8 cellular contexts compared by ENCODE assay signal in genomic region chr7:127392182-127392565, GRCh38. TPM values are rescaled to one million over a fixed set of nuclear protein-coding genes. Genes with fewer than 3 reads are reported as not detected.
DNase-seq lines count a peak whose midpoint lies in the region; ATAC-seq, FAIRE-seq and TF ChIP-seq lines count a peak whose summit lies in the region.

No MANE protein-coding gene starts in this region.

- peak; percentile 66 to 71 for ATAC-seq in CD4-positive, CD25-positive, alpha-beta regulatory T cell (ENCODE audit: low read depth in 2 of 2)
- peak; percentile 77 for ATAC-seq in T-helper 17 cell
- peak; percentile 71 for ATAC-seq in body of pancreas

- peak; percentile 57 to 84 (median 77) for DNase-seq in CD4-positive, CD25-positive, alpha-beta regulatory T cell
- DNase-seq in GM19239 (ENCODE audit: insufficient read length, low spot score) (peak; percentile 39), HK-2 (ENCODE audit: unreplicated experiment) (peak; percentile 54), T-helper 17 cell (peak; percentile 57 to 58 (median 58)), body of pancreas (peak; percentile 64 to 67 (median 66)), iPS-NIHi11 (ENCODE audit: low spot score) (peak; percentile 53), spleen (peak; percentile 95), NCI-H187 treated with DMSO at 0.1 percent for 48 hours (lab: John Stamatoyannopoulos, UW) (no peak)

- no peaks in the 10 kb centered on the region for H3K27me3 ChIP-seq in CD4-positive, CD25-positive, alpha-beta regulatory T cell (ENCODE audit: control insufficient read depth, insufficient read depth, low read length)
- H3K27me3 ChIP-seq in body of pancreas = no peaks in the 10 kb centered on the region
- no peaks in the 10 kb centered on the region for H3K27me3 ChIP-seq in spleen (replicated peaks in 1 of 7)

- H3K27me3 Mint-ChIP-seq in CD4-positive, CD25-positive, alpha-beta regulatory T cell = peaks cover 4% of the 10 kb centered on the region
- no peaks in the 10 kb centered on the region for H3K27me3 Mint-ChIP-seq in T-helper 17 cell

- H3K9me3 ChIP-seq in CD4-positive, CD25-positive, alpha-beta regulatory T cell (ENCODE audit: control insufficient read depth in 2 of 2, low read length in 2 of 2) = no peaks in the 10 kb centered on the region
- H3K9me3 ChIP-seq in T-helper 17 cell (ENCODE audit: control insufficient read depth, low read length, poor library complexity, severe bottlenecking) = no peaks in the 10 kb centered on the region
- no peaks in the 10 kb centered on the region for H3K9me3 ChIP-seq in body of pancreas
- no peaks in the 10 kb centered on the region for H3K9me3 ChIP-seq in spleen

- peaks cover 43% of the 10 kb centered on the region for H3K4me1 ChIP-seq in CD4-positive, CD25-positive, alpha-beta regulatory T cell (ENCODE audit: control insufficient read depth, insufficient read depth, low read length, poor library complexity, severe bottlenecking)
- peaks cover 24% of the 10 kb centered on the region for H3K4me1 ChIP-seq in body of pancreas
- peaks cover 22 to 70% (median 55%) of the 10 kb centered on the region in 6 donors for H3K4me1 ChIP-seq in spleen

- TF ChIP-seq CTCF in body of pancreas (IDR thresholded peaks at IDR 0.05) (no peak), spleen (IDR thresholded peaks at IDR 0.05 in 8 of 11, conservative IDR thresholded peaks at IDR 0.05 in 3 of 11) (peak in 2 of 11 experiments; percentile 7 to 9)

- intact Hi-C loops in body of pancreas (cut with DNase I) = no loop called here
- intact Hi-C loops in spleen (cut with DNase I; ENCODE audit: low total_unique reads) = loop anchor here (10.0 kb wide), 1 partner anchor 193 kb away; the partner anchor contains the start of genes ARF5 and GCC1

- peak overlapping the region; percentile 93 for H3K27ac ChIP-seq in CD4-positive, CD25-positive, alpha-beta regulatory T cell (ENCODE audit: insufficient read depth, low read length, poor library complexity, severe bottlenecking)
- H3K27ac ChIP-seq in body of pancreas (peak overlapping the region; percentile 88 to 99 (median 97)), spleen (peak overlapping the region; percentile 94 to 99 (median 98))

- no peak for FAIRE-seq in GM19239 (lab: Jason Lieb, UNC)

- H3K4me3 ChIP-seq in CD4-positive, CD25-positive, alpha-beta regulatory T cell (ENCODE audit: low read depth, low read length) = peak overlapping the region; percentile 79
- H3K4me3 ChIP-seq in body of pancreas = peak overlapping the region; percentile 89 to 99
- peak overlapping the region; percentile 62 to 99 (median 90) for H3K4me3 ChIP-seq in spleen

- H3K4me1 Mint-ChIP-seq in CD4-positive, CD25-positive, alpha-beta regulatory T cell = peaks cover 36 to 57% (median 47%) of the 10 kb centered on the region in 4 donors
- H3K4me1 Mint-ChIP-seq in T-helper 17 cell = peaks cover 40% of the 10 kb centered on the region

- WGBS in body of pancreas, 2 donors = 0 to 3% methylated on average over 8 to 48 of the region's 48 CpGs
- 0 to 1% (median 0%) methylated on average over 22 to 48 of the region's 48 CpGs for WGBS in spleen, 5 donors

- TF ChIP-seq POLR2A in body of pancreas (IDR thresholded peaks at IDR 0.05) (no peak), spleen (IDR thresholded peaks at IDR 0.05) (peak in 1 of 3 donors; percentile 28)

- peaks cover 33% of the 10 kb centered on the region for H3K36me3 Mint-ChIP-seq in CD4-positive, CD25-positive, alpha-beta regulatory T cell
- peaks cover 9% of the 10 kb centered on the region for H3K36me3 Mint-ChIP-seq in T-helper 17 cell (ENCODE audit: low read depth)

- H3K4me3 Mint-ChIP-seq in CD4-positive, CD25-positive, alpha-beta regulatory T cell = peak overlapping the region; percentile 95 to 100 (median 98)
- H3K4me3 Mint-ChIP-seq in T-helper 17 cell = peak overlapping the region; percentile 98

- no peaks in the 10 kb centered on the region for H3K9me3 Mint-ChIP-seq in CD4-positive, CD25-positive, alpha-beta regulatory T cell

- peaks cover 21% of the 10 kb centered on the region for H3K36me3 ChIP-seq in CD4-positive, CD25-positive, alpha-beta regulatory T cell (ENCODE audit: control insufficient read depth, insufficient read depth, low read length)
- H3K36me3 ChIP-seq in body of pancreas (replicated peaks in 1 of 2; ENCODE audit: insufficient read depth in 1 of 2, low read depth in 2 of 2) = no peaks in the 10 kb centered on the region
- H3K36me3 ChIP-seq in spleen = peaks cover 0 to 34% (median 9%) of the 10 kb centered on the region in 6 donors

- peak overlapping the region; percentile 93 to 97 (median 96) for H3K27ac Mint-ChIP-seq in CD4-positive, CD25-positive, alpha-beta regulatory T cell
- peak overlapping the region; percentile 92 for H3K27ac Mint-ChIP-seq in T-helper 17 cell

RNA-seq across cellular contexts. Expression of gene ZNF800, which starts 0.3 kb away (rescaled TPM):
- 81.0 TPM for total RNA-seq in CD4-positive, CD25-positive, alpha-beta regulatory T cell
- 10 to 100 TPM; 44.8 to 59.5 (median 51.0) TPM for polyA plus RNA-seq in CD4-positive, CD25-positive, alpha-beta regulatory T cell
- total RNA-seq in T-helper 17 cell (10 to 100 TPM; 67.2 to 70.1 TPM), body of pancreas (10 to 100 TPM; 20.0 to 23.7 TPM), spleen (10 to 100 TPM; 39.0 to 54.0 (median 45.2) TPM)
- polyA plus RNA-seq in spleen = 10 to 100 TPM in 2 of 3 donors, 1 to 10 TPM in 1; 8.8 to 11.5 (median 10.5) TPM
